14 cellular contexts compared by ENCODE assay signal in genomic region chr2:25316101-25316500, GRCh38. TPM values are rescaled to one million over a fixed set of nuclear protein-coding genes. Genes with fewer than 3 reads are reported as not detected.
DNase-seq lines count a peak whose midpoint lies in the region; ATAC-seq, FAIRE-seq and TF ChIP-seq lines count a peak whose summit lies in the region.
"Had no signal": no experiment of that assay in that cellular context is flagged by ENCODE, and none has a peak within 500 bp of the region (broad histone marks: within the 10 kb centered on the region; RNA-seq: fewer than 3 reads in every experiment).

No MANE protein-coding gene starts in this region.

- no peaks in the 10 kb centered on the region for H3K9me3 Mint-ChIP-seq in CD4-positive, CD25-positive, alpha-beta regulatory T cell
- H3K9me3 Mint-ChIP-seq in central memory CD8-positive, alpha-beta T cell: no peaks in the 10 kb centered on the region
- H3K9me3 Mint-ChIP-seq in nephron progenitor cell (peaks cover 1% of the 10 kb centered on the region), natural killer cell (no peaks in the 10 kb centered on the region)

- TF ChIP-seq CTCF in nephron progenitor cell (IDR thresholded peaks at IDR 0.05) (no peak), natural killer cell (IDR thresholded peaks at IDR 0.05) (no peak)

- no peak for ATAC-seq in CD4-positive, CD25-positive, alpha-beta regulatory T cell (ENCODE audit: low read depth in 2 of 2)
- no peak for ATAC-seq in central memory CD8-positive, alpha-beta T cell (replicated peaks; ENCODE audit: extremely low read depth, poor library complexity, severe bottlenecking)
- ATAC-seq in natural killer cell (no peak), GM18517 (IDR thresholded peaks at IDR 0.05; ENCODE audit: unreplicated experiment) (no peak)
- ATAC-seq: body of pancreas, esophagus mucosa had no signal

- H3K4me1 ChIP-seq in CD4-positive, CD25-positive, alpha-beta regulatory T cell (ENCODE audit: control insufficient read depth, insufficient read depth, low read length, poor library complexity, severe bottlenecking): peaks cover 55% of the 10 kb centered on the region

- peak overlapping the region in 3 of 4 donors; percentile 52 to 76 (median 73) for H3K4me3 Mint-ChIP-seq in CD4-positive, CD25-positive, alpha-beta regulatory T cell
- no peak overlapping the region for H3K4me3 Mint-ChIP-seq in central memory CD8-positive, alpha-beta T cell
- H3K4me3 Mint-ChIP-seq in nephron progenitor cell: no peak overlapping the region
- H3K4me3 Mint-ChIP-seq in natural killer cell: no peak overlapping the region

- no peaks in the 10 kb centered on the region for H3K9me3 ChIP-seq in CD4-positive, CD25-positive, alpha-beta regulatory T cell (ENCODE audit: control insufficient read depth in 2 of 2, low read length in 2 of 2)
- H3K9me3 ChIP-seq: body of pancreas, ovary had no signal

- intact Hi-C loops in natural killer cell (cut with micrococcal nuclease): no loop called here

- no peak for DNase-seq in CD4-positive, CD25-positive, alpha-beta regulatory T cell
- peak; percentile 80 to 85 for DNase-seq in NOMO-1 (lab: John Stamatoyannopoulos, UW; ENCODE audit: unreplicated experiment in 2 of 2)
- no peak for DNase-seq in central memory CD8-positive, alpha-beta T cell (ENCODE audit: low spot score in 2 of 2)
- no peak for DNase-seq in nephron progenitor cell
- no peak for DNase-seq in natural killer cell
- DNase-seq in H54 (ENCODE audit: insufficient read length, low spot score): no peak
- no peak for DNase-seq in retina
- DNase-seq: COR-L47, NCI-H2171 treated with DMSO at 0.1 percent for 48 hours, ovary had no signal

- no peak overlapping the region for H3K4me3 ChIP-seq in CD4-positive, CD25-positive, alpha-beta regulatory T cell (ENCODE audit: low read depth, low read length)
- H3K4me3 ChIP-seq: body of pancreas, ovary had no signal

- peaks cover 16% of the 10 kb centered on the region for H3K36me3 ChIP-seq in CD4-positive, CD25-positive, alpha-beta regulatory T cell (ENCODE audit: control insufficient read depth, insufficient read depth, low read length)
- H3K36me3 ChIP-seq: ovary had no signal

- no peaks in the 10 kb centered on the region for H3K27me3 ChIP-seq in CD4-positive, CD25-positive, alpha-beta regulatory T cell (ENCODE audit: control insufficient read depth, insufficient read depth, low read length)
- H3K27me3 ChIP-seq: body of pancreas, ovary had no signal

- no peak for FAIRE-seq in H54 (lab: Jason Lieb, UNC)
- FAIRE-seq: keratinocyte had no signal

- H3K27ac ChIP-seq in CD4-positive, CD25-positive, alpha-beta regulatory T cell (ENCODE audit: insufficient read depth, low read length, poor library complexity, severe bottlenecking): peak overlapping the region; percentile 8

- peaks cover 11 to 76% (median 39%) of the 10 kb centered on the region in 4 donors for H3K4me1 Mint-ChIP-seq in CD4-positive, CD25-positive, alpha-beta regulatory T cell
- peaks cover 28% of the 10 kb centered on the region for H3K4me1 Mint-ChIP-seq in central memory CD8-positive, alpha-beta T cell
- H3K4me1 Mint-ChIP-seq in nephron progenitor cell (peaks cover 49% of the 10 kb centered on the region), natural killer cell (peaks cover 6 to 27% of the 10 kb centered on the region in 2 donors)

- H3K36me3 Mint-ChIP-seq in CD4-positive, CD25-positive, alpha-beta regulatory T cell: peaks cover 16% of the 10 kb centered on the region
- peaks cover 1% of the 10 kb centered on the region for H3K36me3 Mint-ChIP-seq in central memory CD8-positive, alpha-beta T cell (ENCODE audit: insufficient read depth)
- H3K36me3 Mint-ChIP-seq in nephron progenitor cell (ENCODE audit: low read depth) (peaks cover 1% of the 10 kb centered on the region), natural killer cell (no peaks in the 10 kb centered on the region)

- H3K27me3 Mint-ChIP-seq in CD4-positive, CD25-positive, alpha-beta regulatory T cell: no peaks in the 10 kb centered on the region
- no peaks in the 10 kb centered on the region for H3K27me3 Mint-ChIP-seq in central memory CD8-positive, alpha-beta T cell
- H3K27me3 Mint-ChIP-seq in nephron progenitor cell (ENCODE audit: low read depth, poor library complexity): peaks cover 1% of the 10 kb centered on the region
- H3K27me3 Mint-ChIP-seq in natural killer cell (ENCODE audit: low read depth in 2 of 2): no peaks in the 10 kb centered on the region

- H3K27ac Mint-ChIP-seq in CD4-positive, CD25-positive, alpha-beta regulatory T cell: peak overlapping the region; percentile 75 to 92 (median 90)
- H3K27ac Mint-ChIP-seq in central memory CD8-positive, alpha-beta T cell (ENCODE audit: low read depth): peak overlapping the region; percentile 66
- H3K27ac Mint-ChIP-seq in nephron progenitor cell (peak overlapping the region; percentile 57), natural killer cell (no peak overlapping the region)

- no peak for TF ChIP-seq POLR2A in H54 (IDR thresholded peaks at IDR 0.05; ENCODE audit: low read depth, low read length)

RNA-seq across cellular contexts. Expression of gene DNMT3A, which starts 25.6 kb away (rescaled TPM):
- 81.0 TPM for total RNA-seq in CD4-positive, CD25-positive, alpha-beta regulatory T cell
- 10 to 100 TPM in 3 of 4 donors, 1 to 10 TPM in 1; 8.1 to 14.4 (median 11.9) TPM for polyA plus RNA-seq in CD4-positive, CD25-positive, alpha-beta regulatory T cell
- 10 to 100 TPM; 36.3 to 60.7 (median 45.2) TPM for total RNA-seq in natural killer cell

Comparison
In these comparisons a context has a peak if more than half of its experiments do, and no peak if none do; other contexts are left out.
1. DNase-seq: peak in NOMO-1 (2 of 2); none in CD4-positive, CD25-positive, alpha-beta regulatory T cell (0 of 3), central memory CD8-positive, alpha-beta T cell (0 of 2), nephron progenitor cell (single experiment), natural killer cell (single experiment), H54 (single experiment) and retina (single experiment).
2. H3K27ac Mint-ChIP-seq: peak in CD4-positive, CD25-positive, alpha-beta regulatory T cell (3 of 3), central memory CD8-positive, alpha-beta T cell (single experiment) and nephron progenitor cell (single experiment); none in natural killer cell (0 of 2).
3. H3K4me3 Mint-ChIP-seq: peak in CD4-positive, CD25-positive, alpha-beta regulatory T cell (3 of 4); none in central memory CD8-positive, alpha-beta T cell (single experiment), nephron progenitor cell (single experiment) and natural killer cell (single experiment).